ENCODE assay signal across 2 cellular contexts in the genomic region with DNA sequence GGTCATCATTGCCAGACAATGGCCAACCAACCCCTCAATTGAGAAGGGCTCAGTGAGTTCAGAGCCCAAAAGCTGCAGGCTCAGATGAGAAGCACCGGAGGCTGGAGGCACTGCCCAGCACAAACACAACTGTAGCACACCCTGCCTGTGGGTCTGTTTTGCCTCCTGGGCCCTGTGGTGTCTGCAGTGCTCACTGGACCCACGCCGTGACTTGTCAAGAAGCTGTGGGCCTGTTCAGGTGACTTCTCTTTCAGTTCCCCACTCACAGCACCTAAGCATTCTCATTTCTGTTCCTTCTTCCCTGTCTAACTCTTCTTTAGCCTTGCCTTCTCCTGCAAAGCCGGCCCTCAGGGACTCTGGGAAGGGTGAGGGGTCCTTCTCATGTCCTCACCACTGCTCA. TPM values are rescaled to one million over a fixed set of nuclear protein-coding genes. Genes with fewer than 3 reads are reported as not detected.
"Had no signal": no experiment of that assay in that cellular context is flagged by ENCODE, and none has a peak within 500 bp of the region (broad histone marks: within the 10 kb centered on the region; RNA-seq: fewer than 3 reads in every experiment).

No MANE protein-coding gene starts in this region.

RNA-seq across cellular contexts. Expression of a gene that starts 27.2 kb away (rescaled TPM):
- total RNA-seq: activated CD8-positive, alpha-beta memory T cell treated with anti-CD3 and anti-CD28 coated beads, Interleukin-2, amount 10 ng/mL, durations not matched to agents 7 days and 5 days; activated CD8-positive, alpha-beta T cell treated with anti-CD3 and anti-CD28 coated beads, Interleukin-2, amount 10 ng/mL, durations not matched to agents 7 days and 5 days had no signal
